Comparison of ENCODE assay signal across 8 cellular contexts in the genomic region with DNA sequence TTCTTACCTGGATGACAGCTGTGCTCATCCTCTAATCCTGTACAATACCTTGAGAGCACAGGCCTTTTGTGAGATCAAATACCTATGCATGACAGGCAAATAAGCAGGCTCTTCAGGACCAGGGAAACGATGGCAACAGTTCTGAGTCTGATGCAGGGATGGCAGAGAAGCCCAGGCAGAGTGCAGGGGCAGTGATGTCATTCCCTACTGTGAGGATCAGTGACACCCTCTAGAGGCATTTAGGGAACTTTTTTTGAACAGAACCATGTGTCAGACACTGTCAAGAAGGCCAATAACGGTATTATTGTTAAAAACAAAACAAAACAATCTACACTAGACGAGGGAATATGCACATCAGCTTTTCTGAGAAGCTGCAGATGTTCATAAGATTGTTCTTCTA.
DNase-seq lines count a peak whose midpoint lies in the region; ATAC-seq and TF ChIP-seq lines count a peak whose summit lies in the region.

No MANE protein-coding gene starts in this region.

- H3K9me2 ChIP-seq in MM.1S (replicated peaks; ENCODE audit: insufficient read depth, low read length) = no peaks in the 10 kb centered on the region

- H3K9ac ChIP-seq in MM.1S (ENCODE audit: low read length) = no peak overlapping the region

- H3F3A ChIP-seq in MM.1S (ENCODE audit: insufficient read depth, low read length) = no peaks in the 10 kb centered on the region

- H4K20me1 ChIP-seq in MM.1S (ENCODE audit: insufficient read depth, low read length) = no peaks in the 10 kb centered on the region

- H3K4me1 ChIP-seq in heart right ventricle (peaks cover 9 to 59% (median 36%) of the 10 kb centered on the region in 9 donors), MM.1S (ENCODE audit: low read length) (no peaks in the 10 kb centered on the region)

- H3K4me3 ChIP-seq in heart right ventricle (no peak overlapping the region), MM.1S (ENCODE audit: low read length) (no peak overlapping the region)

- POLR2A ChIA-PET in RWPE1 (lab: Yijun Ruan, JAX; ENCODE audit: low non-redundant PET) = no interaction called here

- H3K9me3 ChIP-seq in heart right ventricle = no peaks in the 10 kb centered on the region
- H3K9me3 ChIP-seq in MM.1S (replicated peaks; ENCODE audit: insufficient read depth, low read length) = no peaks in the 10 kb centered on the region

- DNase-seq in AG08395 (ENCODE audit: low spot score) = peak; percentile 89
- DNase-seq in RWPE1 (ENCODE audit: low spot score) = peak; percentile 25
- peak in 1 of 2 donors; percentile 65 for DNase-seq in heart right ventricle
- no peak for DNase-seq in activated naive CD4-positive, alpha-beta T cell (lab: John Stamatoyannopoulos, UW)
- DNase-seq in MM.1S = no peak

- CTCF ChIA-PET in RWPE1 (lab: Yijun Ruan, JAX) = no interaction called here

- WGBS in heart right ventricle, 2 donors = 16 to 20% methylated on average over 3 of the region's 3 CpGs

- H3K27ac ChIP-seq in RWPE1 = no peak overlapping the region
- H3K27ac ChIP-seq in heart right ventricle = peak overlapping the region in 6 of 10 donors; percentile 54 to 79 (median 61)
- no peak overlapping the region for H3K27ac ChIP-seq in MM.1S (ENCODE audit: low read length)

- H2AFZ ChIP-seq in MM.1S (ENCODE audit: low read length) = no peak overlapping the region

- H3K27me3 ChIP-seq in heart right ventricle = no peaks in the 10 kb centered on the region
- H3K27me3 ChIP-seq in MM.1S (replicated peaks; ENCODE audit: insufficient read depth, low read length) = no peaks in the 10 kb centered on the region

- intact Hi-C loops in heart right ventricle (cut with DNase I) = loop anchor here in 1 of 10 donors (5.0 kb wide), 1 partner anchor 195 kb away; no protein-coding TSS in a partner anchor

- H3K79me2 ChIP-seq in MM.1S (ENCODE audit: low read length) = no peaks in the 10 kb centered on the region

- ATAC-seq in GM18907 (IDR thresholded peaks at IDR 0.05; ENCODE audit: unreplicated experiment) = peak; percentile 58
- ATAC-seq in heart right ventricle = peak; percentile 61 to 87 (median 82)
- ATAC-seq in GM18873 (IDR thresholded peaks at IDR 0.05; ENCODE audit: low FRiP score, unreplicated experiment) = no peak
- no peak for ATAC-seq in GM21528 (IDR thresholded peaks at IDR 0.05; ENCODE audit: low FRiP score, unreplicated experiment)

- no peak for TF ChIP-seq CTCF in RWPE1 (conservative IDR thresholded peaks at IDR 0.05; ENCODE audit: low read depth)
- peak in 7 of 9 donors; percentile 17 to 56 (median 41) for TF ChIP-seq CTCF in heart right ventricle (IDR thresholded peaks at IDR 0.05)
- no peak for TF ChIP-seq CTCF in MM.1S (IDR thresholded peaks at IDR 0.05; ENCODE audit: low read length)

- H3K36me3 ChIP-seq in heart right ventricle = peaks cover 0 to 92% (median 18%) of the 10 kb centered on the region in 9 donors
- H3K36me3 ChIP-seq in MM.1S (replicated peaks; ENCODE audit: insufficient read depth, low read length) = no peaks in the 10 kb centered on the region

- no peak overlapping the region for H3K4me2 ChIP-seq in MM.1S (ENCODE audit: low read depth, low read length)

Comparison
In these comparisons a context has a peak if more than half of its experiments do, and no peak if none do; other contexts are left out.
1. DNase-seq: peak in AG08395 (single experiment) and RWPE1 (single experiment); none in activated naive CD4-positive, alpha-beta T cell (0 of 4) and MM.1S (single experiment).
2. ATAC-seq: peak in GM18907 (single experiment) and heart right ventricle (8 of 8); none in GM18873 (single experiment) and GM21528 (single experiment).
3. H3K27ac ChIP-seq: peak in heart right ventricle (6 of 10); none in RWPE1 (single experiment) and MM.1S (single experiment).
4. CTCF ChIP-seq: peak in heart right ventricle (7 of 9); none in RWPE1 (single experiment) and MM.1S (single experiment).